ENCODE assay signal across 1 cellular context in genomic region chr4:75724066-75724866, GRCh38.
TF ChIP-seq lines count a peak whose summit lies in the region.

USO1 (plus strand) TSS chr4:75724577; CDS start chr4:75724820, 243 bp downstream.

TF ChIP-seq in K562, 482 proteins besides CTCF, POLR2A, EP300 and RAD21 (continued from another document and continues in another):
- TF ChIP-seq TFAP4 (CRISPR knock-in tag; IDR thresholded peaks at IDR 0.05; ENCODE audit: borderline replicate concordance) (peak; percentile 80), SREBF2 (CRISPR knock-in tag; IDR thresholded peaks at IDR 0.05) (0 out of 2 replicates have a peak, but pooled peaks have one; percentile 58), SMAD2 (IDR thresholded peaks at IDR 0.05; ENCODE audit: low read depth, low read length) (no peak), NUFIP1 (IDR thresholded peaks at IDR 0.05; ENCODE audit: partially characterized antibody) (no peak), PRPF4 (IDR thresholded peaks at IDR 0.05; ENCODE audit: insufficient read depth, low read depth, low read length, poor library complexity, severe bottlenecking) (no peak), ZNF644 (tag; IDR thresholded peaks at IDR 0.05; ENCODE audit: low read depth) (no peak), NR0B1 (IDR thresholded peaks at IDR 0.05; ENCODE audit: partially characterized antibody) (no peak), ZEB2 (IDR thresholded peaks at IDR 0.05) (peak; percentile 76; the same call in 1 of the 2 replicates), TRIM24 (IDR thresholded peaks at IDR 0.05) (no peak), ZBTB43 (CRISPR knock-in tag; IDR thresholded peaks at IDR 0.05) (no peak), L3MBTL2 (IDR thresholded peaks at IDR 0.05) (peak; percentile 90), FOXA1 (IDR thresholded peaks at IDR 0.05; ENCODE audit: borderline replicate concordance) (no peak), CREB3L1 (IDR thresholded peaks at IDR 0.05; ENCODE audit: borderline replicate concordance, low read depth) (peak; percentile 100), CHD2 (IDR thresholded peaks at IDR 0.05; ENCODE audit: low read depth, low read length) (no peak), TGIF2 (CRISPR knock-in tag; IDR thresholded peaks at IDR 0.05) (no peak), BRF1 (IDR thresholded peaks at IDR 0.05; ENCODE audit: borderline replicate concordance, extremely low read depth, insufficient read length) (no peak), PHF20 (IDR thresholded peaks at IDR 0.05; ENCODE audit: partially characterized antibody) (no peak), NR4A1 (CRISPR knock-in tag; IDR thresholded peaks at IDR 0.05) (no peak), NR4A1 (tag; IDR thresholded peaks at IDR 0.05) (0 out of 2 replicates have a peak, but pooled peaks have one; percentile 43), HDAC8 (tag; IDR thresholded peaks at IDR 0.05) (no peak), THRA (IDR thresholded peaks at IDR 0.05) (no peak), IRF1 (CRISPR knock-in tag; IDR thresholded peaks at IDR 0.05; ENCODE audit: borderline replicate concordance) (no peak), ZBTB33 (CRISPR knock-in tag; IDR thresholded peaks at IDR 0.05) (peak; percentile 64; the same call in 1 of the 2 replicates), POLR2AphosphoS2 (IDR thresholded peaks at IDR 0.05; ENCODE audit: low read length) (peak; percentile 79; the same call in 1 of the 2 replicates), ELF4 (CRISPR knock-in tag; IDR thresholded peaks at IDR 0.05) (no peak), DEAF1 (CRISPR knock-in tag; IDR thresholded peaks at IDR 0.05) (peak; percentile 16; the same call in 1 of the 2 replicates), TEAD4 (IDR thresholded peaks at IDR 0.05; ENCODE audit: low read length) (peak; percentile 68), TEAD4 (CRISPR knock-in tag; IDR thresholded peaks at IDR 0.05; ENCODE audit: borderline replicate concordance) (no peak), MIER1 (IDR thresholded peaks at IDR 0.05; ENCODE audit: low read depth) (no peak), MAX (CRISPR knock-in tag; IDR thresholded peaks at IDR 0.05) (peak; percentile 95), FOXJ2 (tag; IDR thresholded peaks at IDR 0.05) (0 out of 2 replicates have a peak, but pooled peaks have one; percentile 40), HMBOX1 (IDR thresholded peaks at IDR 0.05) (peak; percentile 89), ZNF395 (CRISPR knock-in tag; IDR thresholded peaks at IDR 0.05) (0 out of 2 replicates have a peak, but pooled peaks have one; percentile 64), CBX1 (IDR thresholded peaks at IDR 0.05; ENCODE audit: low read depth) (no peak), ZMIZ1 (IDR thresholded peaks at IDR 0.05; ENCODE audit: low read depth in 2 of 2, low read length in 2 of 2) (0 out of 4 replicates have a peak, but pooled peaks of 1 of the 2 experiments have one; percentile 41), NCOA2 (IDR thresholded peaks at IDR 0.05; ENCODE audit: partially characterized antibody in 2 of 2) (no peak), HMGXB4 (CRISPR knock-in tag; IDR thresholded peaks at IDR 0.05) (peak; percentile 57; the same call in 1 of the 2 replicates), RBM22 (IDR thresholded peaks at IDR 0.05; ENCODE audit: low read depth, low read length, poor library complexity, severe bottlenecking) (no peak), ZNF316 (IDR thresholded peaks at IDR 0.05) (0 out of 2 replicates have a peak, but pooled peaks have one; percentile 19), RFX1 (IDR thresholded peaks at IDR 0.05) (no peak)
